In the genomic region with DNA sequence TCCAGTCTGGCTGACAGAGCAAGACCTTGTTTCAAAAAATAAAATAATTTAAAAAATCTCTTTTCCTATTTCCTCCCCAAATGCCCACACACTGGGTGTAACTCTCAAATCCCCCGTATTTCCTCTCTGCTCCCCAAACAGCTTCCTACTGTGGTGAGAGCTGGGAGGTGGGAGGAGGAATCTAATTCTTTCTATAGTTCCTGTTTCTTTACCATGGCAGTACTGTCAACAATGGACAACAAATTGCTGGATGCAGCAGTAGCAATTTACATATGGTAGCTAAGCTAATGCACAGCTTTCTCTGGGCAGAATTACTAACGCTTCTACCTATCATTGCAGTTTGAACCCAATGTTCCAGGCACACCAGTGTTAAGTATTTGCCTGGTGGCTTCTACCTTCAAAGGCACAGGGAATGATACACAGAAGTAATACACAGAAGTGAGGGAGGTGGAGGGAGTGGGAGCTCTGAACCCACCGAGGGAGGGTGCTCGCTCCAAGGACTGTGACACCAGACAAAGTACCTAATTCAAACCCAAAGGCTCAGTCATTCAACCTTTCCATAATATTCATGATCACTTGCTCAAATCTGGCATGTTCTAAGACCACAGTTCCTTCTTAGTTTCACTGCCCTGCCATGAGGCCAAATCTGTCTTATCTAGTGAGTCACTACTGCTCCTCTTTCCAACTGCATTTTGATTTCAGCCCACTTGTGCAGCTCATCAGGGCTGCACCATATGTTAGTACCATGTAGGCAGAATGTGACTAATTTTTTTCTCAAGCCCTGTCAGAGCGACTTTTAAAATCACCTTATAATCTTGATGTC, we compare ENCODE assay signal across 1 cellular context.
TF ChIP-seq lines count a peak whose summit lies in the region.

No MANE protein-coding gene starts in this region.

TF ChIP-seq in K562, 482 proteins besides CTCF, POLR2A, EP300 and RAD21 (continued from another document and continues in another):
- TF ChIP-seq, protein P1, sequence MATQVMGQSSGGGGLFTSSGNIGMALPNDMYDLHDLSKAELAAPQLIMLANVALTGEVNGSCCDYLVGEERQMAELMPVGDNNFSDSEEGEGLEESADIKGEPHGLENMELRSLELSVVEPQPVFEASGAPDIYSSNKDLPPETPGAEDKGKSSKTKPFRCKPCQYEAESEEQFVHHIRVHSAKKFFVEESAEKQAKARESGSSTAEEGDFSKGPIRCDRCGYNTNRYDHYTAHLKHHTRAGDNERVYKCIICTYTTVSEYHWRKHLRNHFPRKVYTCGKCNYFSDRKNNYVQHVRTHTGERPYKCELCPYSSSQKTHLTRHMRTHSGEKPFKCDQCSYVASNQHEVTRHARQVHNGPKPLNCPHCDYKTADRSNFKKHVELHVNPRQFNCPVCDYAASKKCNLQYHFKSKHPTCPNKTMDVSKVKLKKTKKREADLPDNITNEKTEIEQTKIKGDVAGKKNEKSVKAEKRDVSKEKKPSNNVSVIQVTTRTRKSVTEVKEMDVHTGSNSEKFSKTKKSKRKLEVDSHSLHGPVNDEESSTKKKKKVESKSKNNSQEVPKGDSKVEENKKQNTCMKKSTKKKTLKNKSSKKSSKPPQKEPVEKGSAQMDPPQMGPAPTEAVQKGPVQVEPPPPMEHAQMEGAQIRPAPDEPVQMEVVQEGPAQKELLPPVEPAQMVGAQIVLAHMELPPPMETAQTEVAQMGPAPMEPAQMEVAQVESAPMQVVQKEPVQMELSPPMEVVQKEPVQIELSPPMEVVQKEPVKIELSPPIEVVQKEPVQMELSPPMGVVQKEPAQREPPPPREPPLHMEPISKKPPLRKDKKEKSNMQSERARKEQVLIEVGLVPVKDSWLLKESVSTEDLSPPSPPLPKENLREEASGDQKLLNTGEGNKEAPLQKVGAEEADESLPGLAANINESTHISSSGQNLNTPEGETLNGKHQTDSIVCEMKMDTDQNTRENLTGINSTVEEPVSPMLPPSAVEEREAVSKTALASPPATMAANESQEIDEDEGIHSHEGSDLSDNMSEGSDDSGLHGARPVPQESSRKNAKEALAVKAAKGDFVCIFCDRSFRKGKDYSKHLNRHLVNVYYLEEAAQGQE (CRISPR knock-in tag; IDR thresholded peaks at IDR 0.05; ENCODE audit: low read depth) = no peak
- no peak for TF ChIP-seq MYBL2 (IDR thresholded peaks at IDR 0.05; ENCODE audit: low read depth)
- no peak for TF ChIP-seq MYBL2 (CRISPR knock-in tag; IDR thresholded peaks at IDR 0.05; ENCODE audit: borderline replicate concordance)
- TF ChIP-seq ASH1L (IDR thresholded peaks at IDR 0.05; ENCODE audit: borderline replicate concordance, low read depth, partially characterized antibody) = no peak
- no peak for TF ChIP-seq HCFC1 (IDR thresholded peaks at IDR 0.05; ENCODE audit: low read depth, low read length)
- TF ChIP-seq, protein P2, sequence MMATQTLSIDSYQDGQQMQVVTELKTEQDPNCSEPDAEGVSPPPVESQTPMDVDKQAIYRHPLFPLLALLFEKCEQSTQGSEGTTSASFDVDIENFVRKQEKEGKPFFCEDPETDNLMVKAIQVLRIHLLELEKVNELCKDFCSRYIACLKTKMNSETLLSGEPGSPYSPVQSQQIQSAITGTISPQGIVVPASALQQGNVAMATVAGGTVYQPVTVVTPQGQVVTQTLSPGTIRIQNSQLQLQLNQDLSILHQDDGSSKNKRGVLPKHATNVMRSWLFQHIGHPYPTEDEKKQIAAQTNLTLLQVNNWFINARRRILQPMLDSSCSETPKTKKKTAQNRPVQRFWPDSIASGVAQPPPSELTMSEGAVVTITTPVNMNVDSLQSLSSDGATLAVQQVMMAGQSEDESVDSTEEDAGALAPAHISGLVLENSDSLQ (IDR thresholded peaks at IDR 0.05) = no peak
- no peak for TF ChIP-seq PML (IDR thresholded peaks at IDR 0.05; ENCODE audit: low read length)
- TF ChIP-seq ZNF184 (CRISPR knock-in tag; IDR thresholded peaks at IDR 0.05) = no peak
- TF ChIP-seq SAFB (IDR thresholded peaks at IDR 0.05; ENCODE audit: borderline replicate concordance, low read depth, low read length) = no peak
- no peak for TF ChIP-seq CLOCK (CRISPR knock-in tag; IDR thresholded peaks at IDR 0.05; ENCODE audit: borderline replicate concordance)
- no peak for TF ChIP-seq GTF2F1 (IDR thresholded peaks at IDR 0.05; ENCODE audit: low read depth, low read length)
- no peak for TF ChIP-seq RREB1 (CRISPR knock-in tag; IDR thresholded peaks at IDR 0.05)
- TF ChIP-seq TFAM (CRISPR knock-in tag; conservative IDR thresholded peaks at IDR 0.05) = no peak
- TF ChIP-seq, protein P3, sequence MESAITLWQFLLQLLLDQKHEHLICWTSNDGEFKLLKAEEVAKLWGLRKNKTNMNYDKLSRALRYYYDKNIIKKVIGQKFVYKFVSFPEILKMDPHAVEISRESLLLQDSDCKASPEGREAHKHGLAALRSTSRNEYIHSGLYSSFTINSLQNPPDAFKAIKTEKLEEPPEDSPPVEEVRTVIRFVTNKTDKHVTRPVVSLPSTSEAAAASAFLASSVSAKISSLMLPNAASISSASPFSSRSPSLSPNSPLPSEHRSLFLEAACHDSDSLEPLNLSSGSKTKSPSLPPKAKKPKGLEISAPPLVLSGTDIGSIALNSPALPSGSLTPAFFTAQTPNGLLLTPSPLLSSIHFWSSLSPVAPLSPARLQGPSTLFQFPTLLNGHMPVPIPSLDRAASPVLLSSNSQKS (CRISPR knock-in tag; IDR thresholded peaks at IDR 0.05) = no peak
- no peak for TF ChIP-seq ELK1 (CRISPR knock-in tag; IDR thresholded peaks at IDR 0.05)
- TF ChIP-seq RBBP5 (IDR thresholded peaks at IDR 0.05; ENCODE audit: borderline replicate concordance, insufficient read depth, low read length, poor library complexity, severe bottlenecking) = no peak
- no peak for TF ChIP-seq ZNF436 (CRISPR knock-in tag; IDR thresholded peaks at IDR 0.05)
- no peak for TF ChIP-seq TBP (optimal IDR thresholded peaks at IDR 0.05; ENCODE audit: low read depth, low read length)
- TF ChIP-seq HNRNPH1 (optimal IDR thresholded peaks at IDR 0.05; ENCODE audit: low read depth, low read length) = no peak
- no peak for TF ChIP-seq MXD1 (CRISPR knock-in tag; IDR thresholded peaks at IDR 0.05; ENCODE audit: borderline replicate concordance, poor library complexity, severe bottlenecking)
- TF ChIP-seq, protein P4, sequence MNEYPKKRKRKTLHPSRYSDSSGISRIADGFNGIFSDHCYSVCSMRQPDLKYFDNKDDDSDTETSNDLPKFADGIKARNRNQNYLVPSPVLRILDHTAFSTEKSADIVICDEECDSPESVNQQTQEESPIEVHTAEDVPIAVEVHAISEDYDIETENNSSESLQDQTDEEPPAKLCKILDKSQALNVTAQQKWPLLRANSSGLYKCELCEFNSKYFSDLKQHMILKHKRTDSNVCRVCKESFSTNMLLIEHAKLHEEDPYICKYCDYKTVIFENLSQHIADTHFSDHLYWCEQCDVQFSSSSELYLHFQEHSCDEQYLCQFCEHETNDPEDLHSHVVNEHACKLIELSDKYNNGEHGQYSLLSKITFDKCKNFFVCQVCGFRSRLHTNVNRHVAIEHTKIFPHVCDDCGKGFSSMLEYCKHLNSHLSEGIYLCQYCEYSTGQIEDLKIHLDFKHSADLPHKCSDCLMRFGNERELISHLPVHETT (CRISPR knock-in tag; conservative IDR thresholded peaks at IDR 0.05 in 1 of 2, IDR thresholded peaks at IDR 0.05 in 1 of 2) = no peak
